Comparison of ENCODE assay signal across 8 cellular contexts in genomic region chr19:44113138-44113783, GRCh38. TPM values are rescaled to one million over a fixed set of nuclear protein-coding genes. Genes with fewer than 3 reads are reported as not detected.
DNase-seq lines count a peak whose midpoint lies in the region; FAIRE-seq and TF ChIP-seq lines count a peak whose summit lies in the region.

TSS of gene ZNF225 (plus strand) at chr19:44113399. CDS start at chr19:44115828, 2,429 bp downstream.

- no peaks in the 10 kb centered on the region; the same call in 1 of the 2 replicates for H3K27me3 Mint-ChIP-seq in H9 (ENCODE audit: low read depth)
- H3K27me3 Mint-ChIP-seq in activated naive CD4-positive, alpha-beta T cell treated with anti-CD3 and anti-CD28 coated beads for 36 hours (ENCODE audit: low read depth): no peaks in the 10 kb centered on the region

- no peaks in the 10 kb centered on the region for H3K27me3 ChIP-seq in H9 (ENCODE audit: insufficient read depth, low read length)
- H3K27me3 ChIP-seq in MG63: no peaks in the 10 kb centered on the region
- no peaks in the 10 kb centered on the region for H3K27me3 ChIP-seq in neuron (ENCODE audit: insufficient read depth, low read length)

- peak; percentile 96 for FAIRE-seq in frontal cortex (lab: Jason Lieb, UNC)

- peak within 1 kb of the TSS; percentile 69 for H4K5ac ChIP-seq in H9 (ENCODE audit: insufficient read length, low read depth, low read length)

- H2BK15ac ChIP-seq in H9 (ENCODE audit: low read depth, low read length): no peak within 1 kb of the TSS

- H3K4me2 ChIP-seq in H9 (ENCODE audit: insufficient read depth, insufficient read length, low read length): peak within 1 kb of the TSS; percentile 83

- intact Hi-C loops in activated naive CD4-positive, alpha-beta T cell treated with anti-CD3 and anti-CD28 coated beads for 36 hours (cut with micrococcal nuclease): loop anchor here (1.0 to 5.0 kb wide), 7 partner anchors 19 to 389 kb away; partner anchors contain the start of genes ZNF180, ZNF224, ZNF226 and ZNF230

- H3K18ac ChIP-seq in H9 (ENCODE audit: insufficient read length, low read depth, low read length): peak within 1 kb of the TSS; percentile 32

- H3K9me3 Mint-ChIP-seq in H9: peaks cover 28 to 32% of the 10 kb centered on the region in 2 experiments
- peaks cover 25% of the 10 kb centered on the region for H3K9me3 Mint-ChIP-seq in activated naive CD4-positive, alpha-beta T cell treated with anti-CD3 and anti-CD28 coated beads for 36 hours

- no peak within 1 kb of the TSS for H2BK5ac ChIP-seq in H9 (ENCODE audit: insufficient read length, low read length)

- in situ Hi-C loops in G401 (cut with HindIII; ENCODE audit: low sequenced_read_pairs): no loop called here

- H2AFZ ChIP-seq in H9 (ENCODE audit: low read length): no peak within 1 kb of the TSS
- peak within 1 kb of the TSS; percentile 62 for H2AFZ ChIP-seq in neuron (ENCODE audit: low read depth, low read length)

- peak within 1 kb of the TSS; percentile 78 for H3K4me3 ChIP-seq in MG63
- peak within 1 kb of the TSS; percentile 94 for H3K4me3 ChIP-seq in neuron (ENCODE audit: low read length)

- peak within 1 kb of the TSS; percentile 65; the same call in 1 of the 2 replicates for H3K14ac ChIP-seq in H9 (ENCODE audit: insufficient read depth, low read length)

- H2BK120ac ChIP-seq in H9 (ENCODE audit: low read depth, low read length, poor library complexity, severe bottlenecking): peak within 1 kb of the TSS; percentile 10

- no peak within 1 kb of the TSS for H3K56ac ChIP-seq in H9 (ENCODE audit: insufficient read length, low read depth, low read length)

- H3K79me1 ChIP-seq in H9 (ENCODE audit: insufficient read depth, low read depth, low read length, poor library complexity, severe bottlenecking): peaks cover 2% of the 10 kb centered on the region

- H3K36me3 Mint-ChIP-seq in H9 (ENCODE audit: insufficient read depth in 1 of 3, low read depth in 3 of 3): peaks cover 20 to 46% (median 41%) of the 10 kb centered on the region in 3 experiments
- peaks cover 27% of the 10 kb centered on the region for H3K36me3 Mint-ChIP-seq in activated naive CD4-positive, alpha-beta T cell treated with anti-CD3 and anti-CD28 coated beads for 36 hours (ENCODE audit: low read depth)

- no peaks in the 10 kb centered on the region for H3K23me2 ChIP-seq in H9 (ENCODE audit: insufficient read length, low read depth, low read length, poor library complexity, severe bottlenecking)

- H4K91ac ChIP-seq in H9 (ENCODE audit: insufficient read length, low read depth, low read length): no peak within 1 kb of the TSS

- peak within 1 kb of the TSS; percentile 83 to 96 (median 94); a peak in 4 of 7 replicates for H3K27ac Mint-ChIP-seq in H9
- H3K27ac Mint-ChIP-seq in activated naive CD4-positive, alpha-beta T cell treated with anti-CD3 and anti-CD28 coated beads for 36 hours: peak within 1 kb of the TSS; percentile 78

- peaks cover 5 to 14% of the 10 kb centered on the region in 2 experiments for H3K4me1 Mint-ChIP-seq in H9
- peaks cover 16% of the 10 kb centered on the region for H3K4me1 Mint-ChIP-seq in activated naive CD4-positive, alpha-beta T cell treated with anti-CD3 and anti-CD28 coated beads for 36 hours (ENCODE audit: low read depth)

- H3T11ph ChIP-seq in H9 (ENCODE audit: low read length): no peak within 1 kb of the TSS

- CTCF ChIA-PET in activated naive CD4-positive, alpha-beta T cell treated with anti-CD3 and anti-CD28 coated beads for 36 hours (lab: Charles Lee): interaction anchor here (0.9 kb wide), 1 partner anchor 52 kb away, joined by 3 read pairs; the partner anchor contains the start of gene ZNF226

- DNase-seq in G401 (ENCODE audit: low spot score) (peak; percentile 100), H9 (peak; percentile 99), MG63 (peak; percentile 98), SIG-M5 treated with dmso at 0.1 percent for 504 hours (lab: John Stamatoyannopoulos, UW; ENCODE audit: unreplicated experiment) (peak; percentile 98), frontal cortex (ENCODE audit: low spot score in 2 of 2) (peak; percentile 84 to 90), stromal cell of bone marrow (ENCODE audit: low read depth) (peak; percentile 99)
- peak; percentile 93 for DNase-seq in activated naive CD4-positive, alpha-beta T cell treated with anti-CD3 and anti-CD28 coated beads for 36 hours

- no peak within 1 kb of the TSS; the same call in 1 of the 2 replicates for H3K4ac ChIP-seq in H9 (ENCODE audit: low read depth, low read length)

- H3K4me3 Mint-ChIP-seq in H9: peak within 1 kb of the TSS; percentile 94 to 98
- peak within 1 kb of the TSS; percentile 95 for H3K4me3 Mint-ChIP-seq in activated naive CD4-positive, alpha-beta T cell treated with anti-CD3 and anti-CD28 coated beads for 36 hours

- no peak within 1 kb of the TSS for H4K8ac ChIP-seq in H9 (replicated peaks; ENCODE audit: insufficient read length, low read depth, low read length)

- H3K9me3 ChIP-seq in H9 (ENCODE audit: control insufficient read depth, low read depth, low read length) (peaks cover 3% of the 10 kb centered on the region), MG63 (peaks cover 13% of the 10 kb centered on the region), neuron (ENCODE audit: low read length) (peaks cover 7% of the 10 kb centered on the region)

- WGBS in H9 (ENCODE audit: extremely low coverage, insufficient read length, low lambda C conversion rate): no CpG with 5 or more reads among the region's 44 CpGs

- H3K9ac ChIP-seq in H9 (ENCODE audit: extremely low read depth, insufficient read length, low read length): peak within 1 kb of the TSS; percentile 84

- no peaks in the 10 kb centered on the region for H3K79me2 ChIP-seq in H9 (ENCODE audit: insufficient read depth, low read length)

- H3K36me3 ChIP-seq in MG63 (peaks cover 26% of the 10 kb centered on the region), neuron (ENCODE audit: insufficient read depth, low read length) (peaks cover 20% of the 10 kb centered on the region)

- H2BK12ac ChIP-seq in H9 (ENCODE audit: insufficient read length, low read depth, low read length): no peak within 1 kb of the TSS

- H2AK5ac ChIP-seq in H9 (ENCODE audit: insufficient read length, low read length): no peak within 1 kb of the TSS

- H3K23ac ChIP-seq in H9 (ENCODE audit: insufficient read length, low read depth, low read length): no peak within 1 kb of the TSS

- no peak for TF ChIP-seq CTCF in H9 (conservative IDR thresholded peaks at IDR 0.05)

- no peaks in the 10 kb centered on the region for H4K20me1 ChIP-seq in H9 (ENCODE audit: control insufficient read depth, insufficient read depth, insufficient read length)

- H3K4me1 ChIP-seq in H9 (ENCODE audit: insufficient read depth, low read length) (no peaks in the 10 kb centered on the region), neuron (ENCODE audit: insufficient read depth, low read length) (peaks cover 3% of the 10 kb centered on the region)

- H3K27ac ChIP-seq in H9 (ENCODE audit: insufficient read length, low read depth, low read length): peak within 1 kb of the TSS; percentile 70

- H2BK20ac ChIP-seq in H9 (ENCODE audit: low read depth, low read length, poor library complexity, severe bottlenecking): no peak within 1 kb of the TSS

RNA-seq across cellular contexts. Expression of gene ZNF225, which starts in this region (rescaled TPM):
- 1.3 and 2.3 TPM in 2 replicates for total RNA-seq in G401 (2014; rRNA removed; shearing (Covaris generic))
- total RNA-seq in H9 (2021) (3.9 and 4.8 TPM in 2 replicates), frontal cortex (13.9 TPM)
- total RNA-seq in MG63 (2014; rRNA removed; shearing (Covaris generic); ENCODE audit: low replicate concordance): 1.3 and 3.1 TPM in 2 replicates
- total RNA-seq in activated naive CD4-positive, alpha-beta T cell treated with anti-CD3 and anti-CD28 coated beads for 36 hours: 1 to 10 TPM; 2.1 to 2.2 TPM

Comparison
In these comparisons a context has a peak if more than half of its experiments do, and no peak if none do; other contexts are left out.
1. Peak in every context shown above with its lines: DNase-seq, H3K4me3 ChIP-seq and H3K27ac ChIP-seq.